ENCODE assay signal across 32 cellular contexts in genomic region chr13:81302677-81303076, GRCh38.
"Had no signal": no experiment of that assay in that cellular context is flagged by ENCODE, and none has a peak within 500 bp of the region (broad histone marks: within the 10 kb centered on the region; RNA-seq: fewer than 3 reads in every experiment).

No MANE protein-coding gene starts in this region.

- DNase-seq: activated B cell treated with CpG ODN at 0.5 μM for 24 hours; activated CD4-positive, alpha-beta memory T cell treated with anti-CD3 and anti-CD28 coated beads for 36 hours; activated CD4-positive, alpha-beta T cell treated with anti-CD3 and anti-CD28 coated beads for 4 hours; activated CD4-positive, alpha-beta T cell treated with anti-CD3 and anti-CD28 coated beads, Interleukin-2, amount 50 U/mL, for 1 hour; activated CD4-positive, CD25-positive, alpha-beta regulatory T cell treated with anti-CD3 and anti-CD28 coated beads, Interleukin-2, amount 50 U/mL, for 72 hours; activated CD8-positive, alpha-beta memory T cell treated with anti-CD3 and anti-CD28 coated beads, Interleukin-2, amount 50 U/mL, for 4 hours; activated gamma-delta T cell treated with Interleukin-2 at 50 U/mL for 16 hours; activated naive CD4-positive, alpha-beta T cell treated with anti-CD3 and anti-CD28 coated beads for 36 hours; activated T-cell treated with anti-CD3 and anti-CD28 coated beads for 4 hours; activated T-cell treated with anti-CD3 and anti-CD28 coated beads, Interleukin-2, amount 50 U/mL, for 4 hours; adrenal gland; body of pancreas; central memory CD4-positive, alpha-beta T cell; NCI-H1092 treated with DMSO at 0.1 percent for 48 hours; NCI-H1417; NCI-H146; NCI-H187; NCI-H2029 treated with DMSO at 0.1 percent for 48 hours; NCI-H2107; NCI-H2171 treated with DMSO at 0.1 percent for 48 hours; NCI-H226; NCI-H446 treated with DMSO at 0.1 percent for 48 hours; NCI-H524; OCI-M1; Right ventricle myocardium superior; SW 1271; T-helper 1 cell; T-helper 2 cell; T-helper 9 cell had no signal

- H3K4me2 ChIP-seq: KMS-11 had no signal

- H3K9me3 ChIP-seq: adrenal gland, body of pancreas had no signal

- H3K27ac ChIP-seq: adrenal gland, body of pancreas, KMS-11, VCaP had no signal

- ATAC-seq: activated naive CD4-positive, alpha-beta T cell treated with anti-CD3 and anti-CD28 coated beads, Interleukin-2, amount 50 U/mL, for 72 hours; activated T-cell treated with anti-CD3 and anti-CD28 coated beads, Interleukin-2, amount 50 U/mL, for 4 hours; body of pancreas had no signal

- H3K9ac ChIP-seq: KMS-11 had no signal

- H3K36me3 ChIP-seq: adrenal gland had no signal

- H3K4me3 ChIP-seq: adrenal gland, body of pancreas had no signal

- H3K27me3 ChIP-seq: adrenal gland, body of pancreas had no signal

- H3K4me1 ChIP-seq: adrenal gland had no signal
